19 cellular contexts compared by ENCODE assay signal in genomic region chr2:134677866-134678774, GRCh38. TPM values are rescaled to one million over a fixed set of nuclear protein-coding genes. Genes with fewer than 3 reads are reported as not detected.
DNase-seq lines count a peak whose midpoint lies in the region; ATAC-seq and TF ChIP-seq lines count a peak whose summit lies in the region.
"Had no signal": no experiment of that assay in that cellular context is flagged by ENCODE, and none has a peak within 500 bp of the region (broad histone marks: within the 10 kb centered on the region; RNA-seq: fewer than 3 reads in every experiment).

No MANE protein-coding gene starts in this region.

- H3K9me3 ChIP-seq in neuronal stem cell (replicated peaks in 1 of 2; ENCODE audit: control insufficient read depth in 2 of 2, insufficient read depth in 1 of 2, low read depth in 1 of 2, low read length in 2 of 2) (no peaks in the 10 kb centered on the region), hepatocyte (ENCODE audit: low read depth) (no peaks in the 10 kb centered on the region)
- H3K9me3 ChIP-seq: BE2C, thoracic aorta had no signal

- H3K9ac ChIP-seq in neuronal stem cell (ENCODE audit: low read depth, low read length, poor library complexity), result no peak overlapping the region

- H3K27me3 ChIP-seq in GM23338 (ENCODE audit: insufficient read depth) (no peaks in the 10 kb centered on the region), neuronal stem cell (ENCODE audit: control insufficient read depth in 3 of 3, insufficient read depth in 3 of 3, low read depth in 1 of 3, low read length in 3 of 3) (peaks cover 0 to 5% (median 0%) of the 10 kb centered on the region in 3 experiments), hepatocyte (no peaks in the 10 kb centered on the region)
- H3K27me3 ChIP-seq: BE2C, dorsolateral prefrontal cortex had no signal

- H4K8ac ChIP-seq in neuronal stem cell (ENCODE audit: low read depth, low read length), result no peak overlapping the region

- peak; percentile 71 for ATAC-seq in GM23338
- ATAC-seq: activated CD4-positive, CD25-positive, alpha-beta regulatory T cell treated with anti-CD3 and anti-CD28 coated beads, Interleukin-2, amount 50 U/mL, for 24 hours had no signal

- H3K4me3 ChIP-seq in GM23338 (no peak overlapping the region), fibroblast of pulmonary artery (replicated peaks; ENCODE audit: low read depth, low read length) (no peak overlapping the region), neuronal stem cell (ENCODE audit: low read length in 2 of 2) (no peak overlapping the region), hepatocyte (no peak overlapping the region)
- H3K4me3 ChIP-seq: dorsolateral prefrontal cortex, thoracic aorta had no signal

- no peak overlapping the region for H2BK15ac ChIP-seq in neuronal stem cell (ENCODE audit: low read length)

- no peak overlapping the region for H3K4me3 Mint-ChIP-seq in GM23338

- no peak for TF ChIP-seq CTCF in GM23338 (conservative IDR thresholded peaks at IDR 0.05; ENCODE audit: low read depth in 2 of 2)
- TF ChIP-seq CTCF in fibroblast of pulmonary artery (IDR thresholded peaks at IDR 0.05; ENCODE audit: low read length, missing control alignments), result no peak
- no peak for TF ChIP-seq CTCF in hepatocyte (IDR thresholded peaks at IDR 0.05; ENCODE audit: poor library complexity)

- no peaks in the 10 kb centered on the region for H3K79me1 ChIP-seq in neuronal stem cell (ENCODE audit: low read depth, low read length)

- H4K91ac ChIP-seq in neuronal stem cell (ENCODE audit: low read depth, low read length, poor library complexity), result no peak overlapping the region

- H3K23ac ChIP-seq in neuronal stem cell (ENCODE audit: low read depth, low read length, poor library complexity), result no peak overlapping the region

- 0 out of 2 replicates have a peak overlapping the region, but pooled peaks have one; percentile 78 for H2AFZ ChIP-seq in GM23338
- peak overlapping the region; percentile 65 for H2AFZ ChIP-seq in neuronal stem cell (ENCODE audit: low read length)
- no peak overlapping the region for H2AFZ ChIP-seq in hepatocyte

- H2BK120ac ChIP-seq in neuronal stem cell (ENCODE audit: low read depth, low read length), result no peak overlapping the region

- H3K4me2 ChIP-seq in GM23338, result 0 out of 2 replicates have a peak overlapping the region, but pooled peaks have one; percentile 22
- no peak overlapping the region for H3K4me2 ChIP-seq in neuronal stem cell (ENCODE audit: insufficient read depth, low read length, poor library complexity, severe bottlenecking)
- no peak overlapping the region for H3K4me2 ChIP-seq in hepatocyte

- H3K36me3 ChIP-seq in GM23338 (ENCODE audit: insufficient read depth), result no peaks in the 10 kb centered on the region
- H3K36me3 ChIP-seq in neuronal stem cell (replicated peaks in 1 of 2; ENCODE audit: control insufficient read depth in 2 of 2, insufficient read depth in 2 of 2, low read length in 2 of 2), result no peaks in the 10 kb centered on the region
- H3K36me3 ChIP-seq in hepatocyte (replicated peaks; ENCODE audit: insufficient read depth, low read depth), result no peaks in the 10 kb centered on the region
- H3K36me3 ChIP-seq: BE2C, thoracic aorta had no signal

- H3F3A ChIP-seq in GM23338 (replicated peaks; ENCODE audit: low read depth), result no peaks in the 10 kb centered on the region

- H2BK5ac ChIP-seq in neuronal stem cell (ENCODE audit: low read length), result no peak overlapping the region

- no CpG with 5 or more reads among the region's 20 CpGs for WGBS in neuronal stem cell (ENCODE audit: extremely low coverage in 2 of 2, insufficient read length in 2 of 2, insufficient replicate concordance in 1 of 2), 2 donors
- WGBS in hepatocyte (ENCODE audit: low lambda C conversion rate, missing lambda C conversion rate), result 60% methylated on average over 20 of the region's 20 CpGs

- no peak overlapping the region for H2AK5ac ChIP-seq in neuronal stem cell (ENCODE audit: low read depth, low read length)

- no peak overlapping the region for H2BK12ac ChIP-seq in neuronal stem cell (ENCODE audit: low read length)

- no peaks in the 10 kb centered on the region for H3K9me3 Mint-ChIP-seq in GM23338

- H3K18ac ChIP-seq in neuronal stem cell (ENCODE audit: low read length), result peak overlapping the region; percentile 1

- H3K14ac ChIP-seq in neuronal stem cell (ENCODE audit: low read length), result no peak overlapping the region

- H3K27ac ChIP-seq in GM23338 (ENCODE audit: low read depth), result no peak overlapping the region
- no peak overlapping the region for H3K27ac ChIP-seq in neuronal stem cell (replicated peaks; ENCODE audit: low read length)
- no peak overlapping the region for H3K27ac ChIP-seq in hepatocyte
- H3K27ac ChIP-seq: dorsolateral prefrontal cortex, thoracic aorta had no signal

- H3K4me1 ChIP-seq in GM23338 (ENCODE audit: insufficient read depth) (peaks cover 12% of the 10 kb centered on the region; the same call in 1 of the 2 replicates), neuronal stem cell (ENCODE audit: control insufficient read depth in 2 of 2, insufficient read depth in 1 of 2, low read depth in 1 of 2, low read length in 2 of 2) (peaks cover 0 to 9% of the 10 kb centered on the region in 2 donors), hepatocyte (ENCODE audit: insufficient read depth) (peaks cover 1% of the 10 kb centered on the region)
- H3K4me1 ChIP-seq: BE2C had no signal

- no peaks in the 10 kb centered on the region for H4K20me1 ChIP-seq in GM23338 (replicated peaks; ENCODE audit: insufficient read depth)
- H4K20me1 ChIP-seq in hepatocyte (ENCODE audit: insufficient read depth, poor library complexity, severe bottlenecking), result no peaks in the 10 kb centered on the region

- peak; percentile 26 for DNase-seq in GM23338 (ENCODE audit: low spot score)
- DNase-seq in NCI-H774 (lab: John Stamatoyannopoulos, UW), result peak; percentile 22
- peak; percentile 52 for DNase-seq in fibroblast of pulmonary artery (ENCODE audit: low read depth)
- DNase-seq in neuronal stem cell (ENCODE audit: low spot score), result no peak
- DNase-seq in H4 (ENCODE audit: low spot score), result no peak
- no peak for DNase-seq in hepatocyte (ENCODE audit: low spot score)
- DNase-seq in HT-29 (ENCODE audit: low spot score), result no peak
- no peak for DNase-seq in NCI-H2029 treated with DMSO at 0.1 percent for 48 hours (lab: John Stamatoyannopoulos, UW)
- DNase-seq: activated gamma-delta T cell, BE2C, DND-41, GOT3, hypothalamus, NCI-H187 treated with DMSO at 0.1 percent for 48 hours had no signal

- H3K79me2 ChIP-seq in GM23338 (replicated peaks; ENCODE audit: insufficient read depth), result no peaks in the 10 kb centered on the region
- H3K79me2 ChIP-seq in hepatocyte, result no peaks in the 10 kb centered on the region

- no peaks in the 10 kb centered on the region for H3K27me3 Mint-ChIP-seq in GM23338 (ENCODE audit: insufficient read depth, low read depth, poor library complexity)

- H3K36me3 Mint-ChIP-seq in GM23338 (ENCODE audit: low read depth), result no peaks in the 10 kb centered on the region

- H3K4ac ChIP-seq in neuronal stem cell (ENCODE audit: low read length), result no peak overlapping the region

- H3K27ac Mint-ChIP-seq in GM23338, result no peak overlapping the region

- H3K9me2 ChIP-seq in GM23338 (ENCODE audit: insufficient read depth), result no peaks in the 10 kb centered on the region
- no peaks in the 10 kb centered on the region for H3K9me2 ChIP-seq in hepatocyte (replicated peaks; ENCODE audit: insufficient read depth)

- peaks cover 31% of the 10 kb centered on the region for H3K4me1 Mint-ChIP-seq in GM23338

RNA-seq across cellular contexts. Expression of gene TMEM163, which starts 40.7 kb away (rescaled TPM):
- 0.85 and 1.1 TPM in 2 replicates for total RNA-seq in GM23338 (2014; rRNA removed; shearing (Covaris generic))
- polyA plus RNA-seq in GM23338 (2016; fragmentation: Nextera tagmentation; extraction: Ambion mirVana) (1.3 and 1.8 TPM in 2 replicates), hepatocyte (0.81 and 1.1 TPM in 2 replicates)
- 8.5 TPM for polyA plus RNA-seq in neuronal stem cell (2013, experiment 1 of 2)
- polyA plus RNA-seq in neuronal stem cell (2013, experiment 2 of 2), result 8.8 TPM
- total RNA-seq in H4 (2014; rRNA removed; shearing (Covaris generic)), result not detected in 2 replicates
- 0.40 and 1.1 TPM in 2 replicates for total RNA-seq in hepatocyte
- not detected in 2 replicates for total RNA-seq in HT-29 (2014; rRNA removed; shearing (Covaris generic))
- total RNA-seq: M059J, myocyte had no signal

Comparison
In these comparisons a context has a peak if more than half of its experiments do, and no peak if none do; other contexts are left out.
1. DNase-seq: peak in GM23338 (single experiment), NCI-H774 (single experiment) and fibroblast of pulmonary artery (single experiment); none in neuronal stem cell (single experiment), H4 (single experiment), hepatocyte (single experiment), HT-29 (single experiment) and NCI-H2029 treated with DMSO at 0.1 percent for 48 hours (single experiment).